1 cellular context compared by ENCODE assay signal in the genomic region with DNA sequence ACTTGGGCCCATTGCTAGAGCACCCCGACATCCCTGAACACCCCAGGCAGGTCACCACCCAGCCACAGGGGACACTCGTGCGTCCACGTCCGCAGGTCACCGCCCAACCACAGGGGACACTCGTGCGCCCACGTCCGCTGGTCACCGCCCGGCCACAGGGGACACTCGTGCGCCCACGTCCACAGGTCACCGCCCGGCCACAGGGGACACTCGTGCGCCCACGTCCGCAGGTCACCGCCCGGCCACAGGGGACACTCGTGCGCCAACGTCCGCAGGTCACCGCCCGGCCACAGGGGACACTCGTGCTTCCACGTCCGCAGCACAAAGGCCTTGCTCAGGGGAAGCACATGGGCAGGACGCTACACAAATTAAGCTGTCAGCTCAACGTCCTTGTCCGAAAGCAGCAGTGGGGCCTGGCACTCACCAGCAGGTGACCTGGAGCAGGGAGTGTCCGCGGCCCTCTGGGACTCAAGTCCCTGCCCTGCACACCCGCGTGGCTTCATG.
TF ChIP-seq lines count a peak whose summit lies in the region.

No MANE protein-coding gene starts in this region.

TF ChIP-seq in HepG2, 621 proteins besides CTCF, POLR2A, EP300 and RAD21 (continued from another document and continues in another):
- TF ChIP-seq KIAA2018 (CRISPR knock-in tag; IDR thresholded peaks at IDR 0.05; ENCODE audit: borderline replicate concordance), result no peak
- TF ChIP-seq PATZ1 (CRISPR knock-in tag; IDR thresholded peaks at IDR 0.05), result peak; percentile 27; the same call in 1 of the 2 replicates
- no peak for TF ChIP-seq ZNF34 (CRISPR knock-in tag; IDR thresholded peaks at IDR 0.05; ENCODE audit: borderline replicate concordance)
- no peak for TF ChIP-seq ZSCAN22 (CRISPR knock-in tag; IDR thresholded peaks at IDR 0.05)
- TF ChIP-seq KLF15 (CRISPR knock-in tag; IDR thresholded peaks at IDR 0.05; ENCODE audit: borderline replicate concordance), result no peak
- no peak for TF ChIP-seq ZNF20 (CRISPR knock-in tag; IDR thresholded peaks at IDR 0.05)
- no peak for TF ChIP-seq ZNF777 (CRISPR knock-in tag; IDR thresholded peaks at IDR 0.05)
- TF ChIP-seq ZNF746 (CRISPR knock-in tag; IDR thresholded peaks at IDR 0.05), result no peak
- no peak for TF ChIP-seq ELF3 (CRISPR knock-in tag; IDR thresholded peaks at IDR 0.05)
- TF ChIP-seq RNF2 (conservative IDR thresholded peaks at IDR 0.05; ENCODE audit: low read depth), result no peak
- TF ChIP-seq KDM5B (CRISPR knock-in tag; IDR thresholded peaks at IDR 0.05; ENCODE audit: borderline replicate concordance), result peak; percentile 21; the same call in 1 of the 2 replicates
- TF ChIP-seq NPAS2 (CRISPR knock-in tag; IDR thresholded peaks at IDR 0.05; ENCODE audit: borderline replicate concordance), result no peak
- TF ChIP-seq CERS6 (CRISPR knock-in tag; IDR thresholded peaks at IDR 0.05), result no peak
- peak; percentile 67; the same call in 1 of the 2 replicates for TF ChIP-seq ZFX (CRISPR knock-in tag; IDR thresholded peaks at IDR 0.05; ENCODE audit: low read depth)
- TF ChIP-seq, protein P1, sequence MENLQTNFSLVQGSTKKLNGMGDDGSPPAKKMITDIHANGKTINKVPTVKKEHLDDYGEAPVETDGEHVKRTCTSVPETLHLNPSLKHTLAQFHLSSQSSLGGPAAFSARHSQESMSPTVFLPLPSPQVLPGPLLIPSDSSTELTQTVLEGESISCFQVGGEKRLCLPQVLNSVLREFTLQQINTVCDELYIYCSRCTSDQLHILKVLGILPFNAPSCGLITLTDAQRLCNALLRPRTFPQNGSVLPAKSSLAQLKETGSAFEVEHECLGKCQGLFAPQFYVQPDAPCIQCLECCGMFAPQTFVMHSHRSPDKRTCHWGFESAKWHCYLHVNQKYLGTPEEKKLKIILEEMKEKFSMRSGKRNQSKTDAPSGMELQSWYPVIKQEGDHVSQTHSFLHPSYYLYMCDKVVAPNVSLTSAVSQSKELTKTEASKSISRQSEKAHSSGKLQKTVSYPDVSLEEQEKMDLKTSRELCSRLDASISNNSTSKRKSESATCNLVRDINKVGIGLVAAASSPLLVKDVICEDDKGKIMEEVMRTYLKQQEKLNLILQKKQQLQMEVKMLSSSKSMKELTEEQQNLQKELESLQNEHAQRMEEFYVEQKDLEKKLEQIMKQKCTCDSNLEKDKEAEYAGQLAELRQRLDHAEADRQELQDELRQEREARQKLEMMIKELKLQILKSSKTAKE (CRISPR knock-in tag; IDR thresholded peaks at IDR 0.05; ENCODE audit: borderline replicate concordance), result no peak; the same call in 1 of the 2 replicates
- TF ChIP-seq, protein P2, sequence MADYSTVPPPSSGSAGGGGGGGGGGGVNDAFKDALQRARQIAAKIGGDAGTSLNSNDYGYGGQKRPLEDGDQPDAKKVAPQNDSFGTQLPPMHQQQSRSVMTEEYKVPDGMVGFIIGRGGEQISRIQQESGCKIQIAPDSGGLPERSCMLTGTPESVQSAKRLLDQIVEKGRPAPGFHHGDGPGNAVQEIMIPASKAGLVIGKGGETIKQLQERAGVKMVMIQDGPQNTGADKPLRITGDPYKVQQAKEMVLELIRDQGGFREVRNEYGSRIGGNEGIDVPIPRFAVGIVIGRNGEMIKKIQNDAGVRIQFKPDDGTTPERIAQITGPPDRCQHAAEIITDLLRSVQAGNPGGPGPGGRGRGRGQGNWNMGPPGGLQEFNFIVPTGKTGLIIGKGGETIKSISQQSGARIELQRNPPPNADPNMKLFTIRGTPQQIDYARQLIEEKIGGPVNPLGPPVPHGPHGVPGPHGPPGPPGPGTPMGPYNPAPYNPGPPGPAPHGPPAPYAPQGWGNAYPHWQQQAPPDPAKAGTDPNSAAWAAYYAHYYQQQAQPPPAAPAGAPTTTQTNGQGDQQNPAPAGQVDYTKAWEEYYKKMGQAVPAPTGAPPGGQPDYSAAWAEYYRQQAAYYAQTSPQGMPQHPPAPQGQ (CRISPR knock-in tag; IDR thresholded peaks at IDR 0.05; ENCODE audit: borderline replicate concordance), result no peak
- TF ChIP-seq HMGA1 (CRISPR knock-in tag; conservative IDR thresholded peaks at IDR 0.05), result no peak
- TF ChIP-seq ZNF674 (CRISPR knock-in tag; IDR thresholded peaks at IDR 0.05; ENCODE audit: low read depth), result no peak
- TF ChIP-seq ZNF580 (CRISPR knock-in tag; IDR thresholded peaks at IDR 0.05; ENCODE audit: borderline replicate concordance, low read depth), result 0 out of 2 replicates have a peak, but pooled peaks have one; percentile 45
- no peak for TF ChIP-seq BCL6 (CRISPR knock-in tag; IDR thresholded peaks at IDR 0.05)
- TF ChIP-seq HNRNPH1 (optimal IDR thresholded peaks at IDR 0.05; ENCODE audit: low read depth, low read length), result no peak
- TF ChIP-seq AFF4 (CRISPR knock-in tag; IDR thresholded peaks at IDR 0.05), result no peak
- TF ChIP-seq ZNF879 (CRISPR knock-in tag; IDR thresholded peaks at IDR 0.05), result no peak
- TF ChIP-seq ZNF530 (CRISPR knock-in tag; IDR thresholded peaks at IDR 0.05; ENCODE audit: low read depth), result no peak
- TF ChIP-seq ZNF513 (CRISPR knock-in tag; conservative IDR thresholded peaks at IDR 0.05), result no peak
- no peak for TF ChIP-seq ZFP36 (IDR thresholded peaks at IDR 0.05; ENCODE audit: borderline replicate concordance, low read depth, low read length, partially characterized antibody)
- no peak for TF ChIP-seq JUN (CRISPR knock-in tag; IDR thresholded peaks at IDR 0.05)
- TF ChIP-seq MTA1 (CRISPR knock-in tag; IDR thresholded peaks at IDR 0.05; ENCODE audit: borderline replicate concordance), result peak; percentile 89; the same call in 1 of the 2 replicates
- TF ChIP-seq REXO4 (CRISPR knock-in tag; IDR thresholded peaks at IDR 0.05; ENCODE audit: borderline replicate concordance), result no peak
